In genomic region chr7:154848464-154848863, GRCh38 we compare ENCODE assay signal across 21 cellular contexts.
"Had no signal": no experiment of that assay in that cellular context is flagged by ENCODE, and none has a peak within 500 bp of the region (broad histone marks: within the 10 kb centered on the region; RNA-seq: fewer than 3 reads in every experiment).

No MANE protein-coding gene starts in this region.

- H3K27ac Mint-ChIP-seq: IgD-negative memory B cell had no signal

- H3K4me1 ChIP-seq: SJSA1 had no signal

- H3K36me3 ChIP-seq: SJSA1 had no signal

- FAIRE-seq: RCC 7860 had no signal

- H3K4me3 Mint-ChIP-seq: IgD-negative memory B cell had no signal

- H3K4me1 Mint-ChIP-seq: IgD-negative memory B cell had no signal

- H3K36me3 Mint-ChIP-seq: IgD-negative memory B cell had no signal

- H3K27me3 ChIP-seq: SJSA1 had no signal

- H3K27ac ChIP-seq: SJSA1, SK-N-MC had no signal

- H3K9me3 ChIP-seq: SJSA1 had no signal

- H3K4me3 ChIP-seq: SJSA1, SK-N-MC had no signal

- DNase-seq: KBM-7, MV-4-11, NCI-H1048, NCI-H1105, NCI-H1417, NCI-H1436 treated with DMSO at 0.1 percent for 48 hours, NCI-H1694, NCI-H187 treated with DMSO at 0.1 percent for 48 hours, NCI-H2029 treated with DMSO at 0.1 percent for 48 hours, NCI-H2171 treated with DMSO at 0.1 percent for 48 hours, NCI-H345, NCI-H524 treated with DMSO at 0.1 percent for 48 hours, NCI-H69, NCI-H774, Right ventricle myocardium superior, RPMI8226, SIG-M5 had no signal
